Comparison of ENCODE assay signal across 11 cellular contexts in genomic region chr5:138640855-138641254, GRCh38.
"Had no signal": no experiment of that assay in that cellular context is flagged by ENCODE, and none has a peak within 500 bp of the region (broad histone marks: within the 10 kb centered on the region; RNA-seq: fewer than 3 reads in every experiment).

No MANE protein-coding gene starts in this region.

- H3K27ac Mint-ChIP-seq: activated naive CD8-positive, alpha-beta T cell treated with anti-CD3 and anti-CD28 coated beads for 36 hours; activated T-helper 1 cell treated with anti-CD3 and anti-CD28 coated beads, Interleukin-12 subunit alpha, Interleukin-12 subunit beta, Interleukin-2, Interleukin-4 antibody, amounts not matched to agents 30 ng/mL and 10 ng/mL and 1 ng/mL, durations not matched to agents 14 hours and 24 hours and 36 hours; natural killer cell had no signal

- ATAC-seq: activated CD4-positive, CD25-positive, alpha-beta regulatory T cell treated with anti-CD3 and anti-CD28 coated beads, Interleukin-2, amount 50 U/mL, for 24 hours had no signal

- H3K9me3 Mint-ChIP-seq: activated naive CD8-positive, alpha-beta T cell treated with anti-CD3 and anti-CD28 coated beads for 36 hours; activated T-helper 1 cell treated with anti-CD3 and anti-CD28 coated beads, Interleukin-12 subunit alpha, Interleukin-12 subunit beta, Interleukin-2, Interleukin-4 antibody, amounts not matched to agents 30 ng/mL and 10 ng/mL and 1 ng/mL, durations not matched to agents 14 hours and 24 hours and 36 hours; endodermal cell; natural killer cell had no signal

- H3K36me3 Mint-ChIP-seq: activated naive CD8-positive, alpha-beta T cell treated with anti-CD3 and anti-CD28 coated beads for 36 hours; natural killer cell had no signal

- FAIRE-seq: islet of Langerhans had no signal

- H3K4me3 Mint-ChIP-seq: activated naive CD8-positive, alpha-beta T cell treated with anti-CD3 and anti-CD28 coated beads for 36 hours; activated T-helper 1 cell treated with anti-CD3 and anti-CD28 coated beads, Interleukin-12 subunit alpha, Interleukin-12 subunit beta, Interleukin-2, Interleukin-4 antibody, amounts not matched to agents 30 ng/mL and 10 ng/mL and 1 ng/mL, durations not matched to agents 14 hours and 24 hours and 36 hours; endodermal cell; natural killer cell had no signal

- H3K4me1 Mint-ChIP-seq: activated naive CD8-positive, alpha-beta T cell treated with anti-CD3 and anti-CD28 coated beads for 36 hours; natural killer cell had no signal

- DNase-seq: activated naive CD8-positive, alpha-beta T cell treated with anti-CD3 and anti-CD28 coated beads for 36 hours; dermis blood vessel endothelial cell; erythroblast; natural killer cell; psoas muscle; stimulated activated naive CD8-positive, alpha-beta T cell treated with anti-CD3 and anti-CD28 coated beads, Interleukin-15, Interleukin-2, amounts not matched to agents 100 U/mL and 50 U/mL, for 24 hours; upper lobe of left lung had no signal
